8 cellular contexts compared by ENCODE assay signal in the genomic region with DNA sequence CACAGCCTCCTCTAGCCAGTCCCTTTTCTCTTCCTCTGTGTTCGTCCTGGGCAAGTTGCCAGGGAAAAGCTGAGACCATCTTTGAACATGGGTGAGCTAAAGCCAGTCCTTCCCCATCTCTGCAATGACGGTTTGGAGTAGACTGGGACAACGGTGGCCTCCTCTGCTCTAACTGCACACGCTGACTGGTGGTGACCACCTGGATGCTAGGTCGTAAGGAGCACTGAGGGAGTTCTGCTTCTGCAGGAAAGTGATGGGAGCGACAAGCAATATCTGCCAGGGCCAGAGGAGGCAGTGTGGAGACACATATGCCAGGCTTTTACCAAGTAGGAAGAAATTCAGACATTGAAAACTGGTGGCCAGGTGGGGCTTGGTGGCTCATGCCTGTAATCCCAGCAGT.
DNase-seq lines count a peak whose midpoint lies in the region; ATAC-seq and TF ChIP-seq lines count a peak whose summit lies in the region.

No MANE protein-coding gene starts in this region.

- H3K9me3 Mint-ChIP-seq in effector memory CD8-positive, alpha-beta T cell = no peaks in the 10 kb centered on the region
- H3K9me3 Mint-ChIP-seq in nephron = no peaks in the 10 kb centered on the region

- TF ChIP-seq CTCF in nephron (IDR thresholded peaks at IDR 0.05; ENCODE audit: unreplicated experiment in 3 of 3) = peak in 2 of 3 experiments; percentile 39 to 50

- H3K27me3 Mint-ChIP-seq in effector memory CD8-positive, alpha-beta T cell = no peaks in the 10 kb centered on the region
- H3K27me3 Mint-ChIP-seq in nephron (ENCODE audit: low read depth) = peaks cover 9% of the 10 kb centered on the region

- peaks cover 22% of the 10 kb centered on the region for H3K36me3 Mint-ChIP-seq in effector memory CD8-positive, alpha-beta T cell (ENCODE audit: insufficient read depth)
- no peaks in the 10 kb centered on the region for H3K36me3 Mint-ChIP-seq in nephron (ENCODE audit: low read depth)

- H3K4me3 Mint-ChIP-seq in effector memory CD8-positive, alpha-beta T cell = no peak overlapping the region
- H3K4me3 Mint-ChIP-seq in nephron = no peak overlapping the region

- ATAC-seq in HG02623 (IDR thresholded peaks at IDR 0.05; ENCODE audit: unreplicated experiment) = peak; percentile 60
- peak; percentile 33 for ATAC-seq in effector memory CD8-positive, alpha-beta T cell (replicated peaks)
- no peak for ATAC-seq in HG02571 (IDR thresholded peaks at IDR 0.05; ENCODE audit: unreplicated experiment)
- ATAC-seq in HG03097 (IDR thresholded peaks at IDR 0.05; ENCODE audit: low FRiP score, unreplicated experiment) = no peak

- H3K4me1 Mint-ChIP-seq in effector memory CD8-positive, alpha-beta T cell (ENCODE audit: low read depth in 2 of 2) = peaks cover 3 to 5% of the 10 kb centered on the region in 2 donors
- no peaks in the 10 kb centered on the region for H3K4me1 Mint-ChIP-seq in nephron

- H3K27ac Mint-ChIP-seq in effector memory CD8-positive, alpha-beta T cell = peak overlapping the region; percentile 32 to 44
- no peak overlapping the region for H3K27ac Mint-ChIP-seq in nephron

- DNase-seq in Daoy (ENCODE audit: low read depth) (peak; percentile 54), SHP77 treated with DMSO at 0.1 percent for 48 hours (lab: John Stamatoyannopoulos, UW) (peak; percentile 30)
- peak in 1 of 3 experiments; percentile 8 for DNase-seq in effector memory CD8-positive, alpha-beta T cell
- DNase-seq in effector CD8-positive, alpha-beta T cell (lab: John Stamatoyannopoulos, UW) = no peak

Comparison
In these comparisons a context has a peak if more than half of its experiments do, and no peak if none do; other contexts are left out.
1. ATAC-seq: peak in HG02623 (single experiment) and effector memory CD8-positive, alpha-beta T cell (single experiment); none in HG02571 (single experiment) and HG03097 (single experiment).
2. H3K27ac Mint-ChIP-seq: peak in effector memory CD8-positive, alpha-beta T cell (2 of 2); none in nephron (0 of 3).